19 cellular contexts compared by ENCODE assay signal in genomic region chr3:71560665-71561064, GRCh38. TPM values are rescaled to one million over a fixed set of nuclear protein-coding genes. Genes with fewer than 3 reads are reported as not detected.
DNase-seq lines count a peak whose midpoint lies in the region; ATAC-seq, FAIRE-seq and TF ChIP-seq lines count a peak whose summit lies in the region.
"Had no signal": no experiment of that assay in that cellular context is flagged by ENCODE, and none has a peak within 500 bp of the region (broad histone marks: within the 10 kb centered on the region; RNA-seq: fewer than 3 reads in every experiment).

No MANE protein-coding gene starts in this region.

- intact Hi-C loops in Calu3 (cut with micrococcal nuclease; ENCODE audit: unreplicated experiment), result no loop called here

- H3K36me3 Mint-ChIP-seq in HFFc6 (ENCODE audit: low read depth) (peaks cover 41% of the 10 kb centered on the region), astrocyte (ENCODE audit: low read depth, unreplicated experiment) (peaks cover 23% of the 10 kb centered on the region), Calu3 (ENCODE audit: insufficient read depth, unreplicated experiment) (peaks cover 10% of the 10 kb centered on the region)

- ATAC-seq in HG02678 (IDR thresholded peaks at IDR 0.05; ENCODE audit: unreplicated experiment), result no peak
- ATAC-seq: A549 had no signal

- H3K4me1 Mint-ChIP-seq in HFFc6 (ENCODE audit: low read depth) (peaks cover 41% of the 10 kb centered on the region), astrocyte (ENCODE audit: low read depth, unreplicated experiment) (peaks cover 36% of the 10 kb centered on the region), Calu3 (ENCODE audit: low read depth, unreplicated experiment) (peaks cover 30% of the 10 kb centered on the region)

- no peak overlapping the region for H2AFZ ChIP-seq in astrocyte (ENCODE audit: low read depth, low read length)

- H3K9ac ChIP-seq in astrocyte (ENCODE audit: low read length), result no peak overlapping the region
- H3K9ac ChIP-seq: KMS-11 had no signal

- no peaks in the 10 kb centered on the region; the same call in 1 of the 2 replicates for H3K27me3 Mint-ChIP-seq in HFFc6 (ENCODE audit: insufficient read depth)
- H3K27me3 Mint-ChIP-seq in astrocyte (ENCODE audit: low read depth, unreplicated experiment), result no peaks in the 10 kb centered on the region
- no peaks in the 10 kb centered on the region for H3K27me3 Mint-ChIP-seq in Calu3 (ENCODE audit: unreplicated experiment)

- H4K20me1 ChIP-seq in astrocyte (ENCODE audit: insufficient read depth, low read length), result peaks cover 35% of the 10 kb centered on the region

- peaks cover 93% of the 10 kb centered on the region for H3K79me2 ChIP-seq in astrocyte (ENCODE audit: insufficient read depth, low read length)

- DNase-seq in Daoy (ENCODE audit: low read depth), result peak; percentile 17
- DNase-seq in HFFc6, result peak; percentile 32
- DNase-seq in astrocyte (ENCODE audit: low read depth), result peak; percentile 31
- peak; percentile 72 for DNase-seq in glomerular visceral epithelial cell (ENCODE audit: extremely low spot score)
- no peak for DNase-seq in SHP77 treated with DMSO at 0.1 percent for 48 hours (lab: John Stamatoyannopoulos, UW)
- DNase-seq in Calu3, result no peak
- DNase-seq: C1 segment of cervical spinal cord, DND-41, MG63, NCI-H1092 treated with DMSO at 0.1 percent for 48 hours, NCI-H1694 treated with DMSO at 0.1 percent for 48 hours, NCI-H446, NCI-H69 had no signal

- no TSS peak for BruUV-seq in Calu3 (replicated peaks; lab: Mats Ljungman, UMichigan)

- H3K9me3 ChIP-seq in astrocyte (ENCODE audit: insufficient read depth, low read depth, low read length), result no peaks in the 10 kb centered on the region
- H3K9me3 ChIP-seq: A549, HAP-1, MG63, SJSA1 had no signal

- no peaks in the 10 kb centered on the region for H3K9me3 Mint-ChIP-seq in HFFc6
- H3K9me3 Mint-ChIP-seq in astrocyte (ENCODE audit: unreplicated experiment), result no peaks in the 10 kb centered on the region
- no peaks in the 10 kb centered on the region for H3K9me3 Mint-ChIP-seq in Calu3 (ENCODE audit: low read depth, unreplicated experiment)

- FAIRE-seq in astrocyte (lab: Jason Lieb, UNC), result no peak
- FAIRE-seq: A549 had no signal

- H3K4me2 ChIP-seq in astrocyte (ENCODE audit: low read length), result no peak overlapping the region
- H3K4me2 ChIP-seq: A549, KMS-11 had no signal

- no peaks in the 10 kb centered on the region for H3K27me3 ChIP-seq in astrocyte (ENCODE audit: insufficient read depth, low read length)
- H3K27me3 ChIP-seq: MG63, SJSA1 had no signal

- no peak overlapping the region for H3K27ac ChIP-seq in astrocyte (ENCODE audit: low read depth, low read length)
- H3K27ac ChIP-seq: A549, KMS-11, RWPE1, SJSA1 had no signal

- H3K4me3 ChIP-seq in astrocyte (ENCODE audit: insufficient read depth, low read depth, low read length), result no peak overlapping the region
- H3K4me3 ChIP-seq: A549, HAP-1, MG63, SJSA1 had no signal

- CTCF ChIA-PET in Calu3 (lab: Charles Lee), result interaction anchor here (0.6 kb wide), 1 partner anchor 59 kb away, joined by 4 read pairs; no protein-coding TSS in a partner anchor

- peaks cover 4% of the 10 kb centered on the region for H3K4me1 ChIP-seq in astrocyte (ENCODE audit: insufficient read depth, low read length)
- H3K4me1 ChIP-seq: A549, HAP-1 had no signal

- H3K27ac Mint-ChIP-seq in HFFc6 (peak overlapping the region; percentile 56), astrocyte (ENCODE audit: unreplicated experiment) (peak overlapping the region; percentile 49), Calu3 (ENCODE audit: unreplicated experiment) (no peak overlapping the region)

- peaks cover 16% of the 10 kb centered on the region for H3K36me3 ChIP-seq in astrocyte (ENCODE audit: insufficient read depth, low read length)
- H3K36me3 ChIP-seq: HAP-1, MG63, SJSA1 had no signal

- TF ChIP-seq CTCF in HFFc6 (IDR thresholded peaks at IDR 0.05) (no peak), astrocyte (IDR thresholded peaks at IDR 0.05; ENCODE audit: insufficient read depth, low read depth, low read length) (no peak), Calu3 (IDR thresholded peaks at IDR 0.05; ENCODE audit: unreplicated experiment) (no peak)

- no peak overlapping the region for H3K4me3 Mint-ChIP-seq in HFFc6
- H3K4me3 Mint-ChIP-seq in astrocyte (ENCODE audit: unreplicated experiment), result no peak overlapping the region
- no peak overlapping the region for H3K4me3 Mint-ChIP-seq in Calu3 (ENCODE audit: low read depth, unreplicated experiment)

RNA-seq across cellular contexts. Expression of gene FOXP1, which starts 22.9 kb away (rescaled TPM):
- 34.3 and 42.6 TPM in 2 replicates for total RNA-seq in Daoy (2014; rRNA removed; shearing (Covaris generic))
- total RNA-seq in HFFc6 (2021; fragmentation: NEBNext Ultra II Directional; extraction: Animal tissue kit (Norgen Biotek cat#: 25700)), result 10 to 100 TPM; 32.2 to 59.3 (median 52.0) TPM
- total RNA-seq in astrocyte (107 and 124 TPM in 2 replicates), Calu3 (2022) (81.6 and 82.8 TPM in 2 replicates)

Comparison
In these comparisons a context has a peak if more than half of its experiments do, and no peak if none do; other contexts are left out.
1. DNase-seq: peak in Daoy (single experiment), HFFc6 (single experiment), astrocyte (single experiment) and glomerular visceral epithelial cell (single experiment); none in SHP77 treated with DMSO at 0.1 percent for 48 hours (single experiment) and Calu3 (single experiment).